In genomic region chr1:48697066-48697707, GRCh38 we compare ENCODE assay signal across 8 cellular contexts.
DNase-seq lines count a peak whose midpoint lies in the region; ATAC-seq lines count a peak whose summit lies in the region.

No MANE protein-coding gene starts in this region.

- ATAC-seq in HG02642 (IDR thresholded peaks at IDR 0.05; ENCODE audit: poor library complexity, unreplicated experiment), result peak; percentile 78
- no peak for ATAC-seq in stimulated activated effector memory CD8-positive, alpha-beta T cell treated with anti-CD3 and anti-CD28 coated beads, Interleukin-12 subunit alpha, Interleukin-12 subunit beta, amount 100 ng/mL, for 72 hours

- H3K36me3 ChIP-seq in mesendoderm (ENCODE audit: control insufficient read depth, insufficient read depth, low read length), result no peaks in the 10 kb centered on the region

- H4K5ac ChIP-seq in mesendoderm (ENCODE audit: low read length), result no peak overlapping the region

- DNase-seq in NCI-H510A treated with DMSO at 0.1 percent for 48 hours (lab: John Stamatoyannopoulos, UW), result peak; percentile 56
- no peak for DNase-seq in NCI-H510A (lab: John Stamatoyannopoulos, UW)
- DNase-seq in NCI-H2029 (lab: John Stamatoyannopoulos, UW), result peak; percentile 69
- peak; percentile 18 to 51 for DNase-seq in activated CD4-positive, alpha-beta T cell treated with anti-CD3 and anti-CD28 coated beads for 24 hours (ENCODE audit: low read depth in 2 of 2)
- DNase-seq in dermis blood vessel endothelial cell, result peak; percentile 48
- peak; percentile 69 for DNase-seq in mesendoderm
- DNase-seq in stimulated activated effector memory CD8-positive, alpha-beta T cell treated with anti-CD3 and anti-CD28 coated beads, Interleukin-12 subunit alpha, Interleukin-12 subunit beta, amount 100 ng/mL, for 72 hours (ENCODE audit: low spot score in 2 of 2), result peak; percentile 27 to 76

- no peaks in the 10 kb centered on the region for H3K4me1 ChIP-seq in mesendoderm (ENCODE audit: control insufficient read depth, low read depth, low read length)

- no peak overlapping the region for H3K27ac ChIP-seq in mesendoderm (ENCODE audit: low read depth, low read length)

- no peak overlapping the region for H4K8ac ChIP-seq in mesendoderm (ENCODE audit: low read depth, low read length)

- H3K4ac ChIP-seq in mesendoderm (ENCODE audit: low read depth, low read length), result no peak overlapping the region

- WGBS in mesendoderm (ENCODE audit: extremely low coverage, insufficient coverage, low lambda C conversion rate), result no CpG with 5 or more reads among the region's 5 CpGs

- no peak overlapping the region for H3K18ac ChIP-seq in mesendoderm (ENCODE audit: low read length)

- H3K79me2 ChIP-seq in mesendoderm (ENCODE audit: control insufficient read depth, insufficient read depth, low read length), result no peaks in the 10 kb centered on the region

- no peaks in the 10 kb centered on the region for H3K27me3 ChIP-seq in mesendoderm (ENCODE audit: insufficient read depth, low read length, poor library complexity)

- H3K9ac ChIP-seq in mesendoderm (ENCODE audit: low read length), result no peak overlapping the region

- H2BK5ac ChIP-seq in mesendoderm (ENCODE audit: low read length), result no peak overlapping the region

- no peak overlapping the region for H3K27ac Mint-ChIP-seq in stimulated activated effector memory CD8-positive, alpha-beta T cell treated with anti-CD3 and anti-CD28 coated beads, Interleukin-12 subunit alpha, Interleukin-12 subunit beta, amount 100 ng/mL, for 72 hours

- no peak overlapping the region for H2BK15ac ChIP-seq in mesendoderm (replicated peaks; ENCODE audit: low read depth)

- no peak overlapping the region for H3K4me3 Mint-ChIP-seq in stimulated activated effector memory CD8-positive, alpha-beta T cell treated with anti-CD3 and anti-CD28 coated beads, Interleukin-12 subunit alpha, Interleukin-12 subunit beta, amount 100 ng/mL, for 72 hours

- no peak overlapping the region for H3K23ac ChIP-seq in mesendoderm (ENCODE audit: low read length)

- no peaks in the 10 kb centered on the region for H3K79me1 ChIP-seq in mesendoderm (ENCODE audit: low read length)

- H3K9me3 Mint-ChIP-seq in stimulated activated effector memory CD8-positive, alpha-beta T cell treated with anti-CD3 and anti-CD28 coated beads, Interleukin-12 subunit alpha, Interleukin-12 subunit beta, amount 100 ng/mL, for 72 hours, result no peaks in the 10 kb centered on the region

- H3K4me3 ChIP-seq in mesendoderm (ENCODE audit: low read length), result no peak overlapping the region

- H3K56ac ChIP-seq in mesendoderm (ENCODE audit: low read length), result no peak overlapping the region

- H3K4me1 Mint-ChIP-seq in stimulated activated effector memory CD8-positive, alpha-beta T cell treated with anti-CD3 and anti-CD28 coated beads, Interleukin-12 subunit alpha, Interleukin-12 subunit beta, amount 100 ng/mL, for 72 hours, result no peaks in the 10 kb centered on the region

- H2AK5ac ChIP-seq in mesendoderm (ENCODE audit: low read length), result no peak overlapping the region

- H3K36me3 Mint-ChIP-seq in stimulated activated effector memory CD8-positive, alpha-beta T cell treated with anti-CD3 and anti-CD28 coated beads, Interleukin-12 subunit alpha, Interleukin-12 subunit beta, amount 100 ng/mL, for 72 hours, result no peaks in the 10 kb centered on the region

- H3K4me2 ChIP-seq in mesendoderm (ENCODE audit: low read length), result no peak overlapping the region

- no peak overlapping the region for H2BK120ac ChIP-seq in mesendoderm (ENCODE audit: low read depth, low read length)
